ENCODE assay signal across 9 cellular contexts in genomic region chr3:32313723-32314473, GRCh38.
DNase-seq lines count a peak whose midpoint lies in the region; ATAC-seq and TF ChIP-seq lines count a peak whose summit lies in the region.
"Had no signal": no experiment of that assay in that cellular context is flagged by ENCODE, and none has a peak within 500 bp of the region (broad histone marks: within the 10 kb centered on the region; RNA-seq: fewer than 3 reads in every experiment).

No MANE protein-coding gene starts in this region.

- no peaks in the 10 kb centered on the region for H3K4me1 ChIP-seq in fibroblast of lung (ENCODE audit: control insufficient read depth, extremely low read depth, insufficient read depth, low read length)

- no peaks in the 10 kb centered on the region for H4K20me1 ChIP-seq in fibroblast of lung (ENCODE audit: control insufficient read depth, extremely low read depth, insufficient read depth, low read length)

- no peaks in the 10 kb centered on the region for H3K9me3 ChIP-seq in fibroblast of lung (ENCODE audit: control insufficient read depth, insufficient read depth, low read depth, low read length)
- H3K9me3 ChIP-seq: adrenal gland had no signal

- no peak for TF ChIP-seq CTCF in fibroblast of lung (conservative IDR thresholded peaks at IDR 0.05 in 1 of 2, IDR thresholded peaks at IDR 0.05 in 1 of 2; ENCODE audit: low read depth in 1 of 2, low read length in 2 of 2)

- no peaks in the 10 kb centered on the region for H3K79me2 ChIP-seq in fibroblast of lung (ENCODE audit: control insufficient read depth, insufficient read depth, low read length)

- H3K4me2 ChIP-seq in fibroblast of lung (ENCODE audit: extremely low read depth, insufficient read depth, low read length): no peak overlapping the region

- no peak overlapping the region for H3K9ac ChIP-seq in fibroblast of lung (ENCODE audit: insufficient read depth, low read length)

- H3K36me3 ChIP-seq in fibroblast of lung (ENCODE audit: control insufficient read depth, insufficient read depth, low read length): no peaks in the 10 kb centered on the region
- H3K36me3 ChIP-seq: adrenal gland had no signal

- H3K27ac ChIP-seq in fibroblast of lung (ENCODE audit: insufficient read depth, low read length): no peak overlapping the region
- H3K27ac ChIP-seq: adrenal gland had no signal

- H3K27me3 ChIP-seq in fibroblast of lung (ENCODE audit: control insufficient read depth, insufficient read depth, low read length): peaks cover 3% of the 10 kb centered on the region
- H3K27me3 ChIP-seq: adrenal gland had no signal

- DNase-seq in activated CD4-positive, CD25-positive, alpha-beta regulatory T cell treated with anti-CD3 and anti-CD28 coated beads, Interleukin-2, amount 50 U/mL, for 72 hours: no peak
- peak; percentile 18 to 20 for DNase-seq in activated CD4-positive, alpha-beta T cell treated with anti-CD3 and anti-CD28 coated beads, Interleukin-2, amount 50 U/mL, for 4 hours
- DNase-seq in fibroblast of lung (ENCODE audit: low read depth in 2 of 2): peak; percentile 25 to 53
- no peak for DNase-seq in stimulated activated naive CD8-positive, alpha-beta T cell treated with anti-CD3 and anti-CD28 coated beads, Interleukin-15, Interleukin-2, amounts not matched to agents 100 U/mL and 50 U/mL, for 24 hours
- DNase-seq: adrenal gland had no signal

- no peak overlapping the region for H3K4me3 ChIP-seq in fibroblast of lung (replicated peaks in 1 of 4; ENCODE audit: control extremely low read depth in 1 of 4, insufficient read depth in 1 of 4, low read depth in 3 of 4, low read length in 4 of 4)
- H3K4me3 ChIP-seq: adrenal gland had no signal

- H2AFZ ChIP-seq in fibroblast of lung (ENCODE audit: low read length): no peak overlapping the region

- peak; percentile 92 to 93 for ATAC-seq in activated CD4-positive, CD25-positive, alpha-beta regulatory T cell treated with anti-CD3 and anti-CD28 coated beads, Interleukin-2, amount 50 U/mL, for 24 hours
- peak; percentile 92 for ATAC-seq in stimulated activated naive CD8-positive, alpha-beta T cell treated with anti-CD3 and anti-CD28 coated beads, Interleukin-15, Interleukin-2, amounts not matched to agents 100 U/mL and 50 U/mL, for 24 hours
- ATAC-seq in GM19467 (IDR thresholded peaks at IDR 0.05; ENCODE audit: unreplicated experiment): no peak
- ATAC-seq in HG02588 (IDR thresholded peaks at IDR 0.05; ENCODE audit: unreplicated experiment): no peak
- no peak for ATAC-seq in GM21576 (IDR thresholded peaks at IDR 0.05; ENCODE audit: unreplicated experiment)

Comparison
In these comparisons a context has a peak if more than half of its experiments do, and no peak if none do; other contexts are left out.
1. ATAC-seq: peak in activated CD4-positive, CD25-positive, alpha-beta regulatory T cell treated with anti-CD3 and anti-CD28 coated beads, Interleukin-2, amount 50 U/mL, for 24 hours (2 of 2) and stimulated activated naive CD8-positive, alpha-beta T cell treated with anti-CD3 and anti-CD28 coated beads, Interleukin-15, Interleukin-2, amounts not matched to agents 100 U/mL and 50 U/mL, for 24 hours (single experiment); none in GM19467 (single experiment), HG02588 (single experiment) and GM21576 (single experiment).
2. DNase-seq: peak in activated CD4-positive, alpha-beta T cell treated with anti-CD3 and anti-CD28 coated beads, Interleukin-2, amount 50 U/mL, for 4 hours (2 of 2) and fibroblast of lung (2 of 2); none in activated CD4-positive, CD25-positive, alpha-beta regulatory T cell treated with anti-CD3 and anti-CD28 coated beads, Interleukin-2, amount 50 U/mL, for 72 hours (single experiment) and stimulated activated naive CD8-positive, alpha-beta T cell treated with anti-CD3 and anti-CD28 coated beads, Interleukin-15, Interleukin-2, amounts not matched to agents 100 U/mL and 50 U/mL, for 24 hours (single experiment).